8 cellular contexts compared by ENCODE assay signal in genomic region chr5:177497297-177498012, GRCh38.
DNase-seq lines count a peak whose midpoint lies in the region; ATAC-seq, FAIRE-seq and TF ChIP-seq lines count a peak whose summit lies in the region.

Gene PDLIM7 (minus strand): TSS chr5:177497604. CDS start chr5:177496512, 1,092 bp downstream.

- no peaks in the 10 kb centered on the region for H3F3A ChIP-seq in Loucy (ENCODE audit: low read depth)

- H3K36me3 ChIP-seq in Loucy (ENCODE audit: insufficient read depth, low read length): no peaks in the 10 kb centered on the region

- no peaks in the 10 kb centered on the region for H3K27me3 ChIP-seq in Loucy (ENCODE audit: insufficient read depth, low read length, poor library complexity, severe bottlenecking)

- H4K20me1 ChIP-seq in Loucy (ENCODE audit: insufficient read depth, low read length, poor library complexity, severe bottlenecking): peaks cover 9% of the 10 kb centered on the region

- no peaks in the 10 kb centered on the region for H3K9me3 ChIP-seq in Loucy (ENCODE audit: insufficient read depth, low read depth, low read length)

- H3K4me3 ChIP-seq in Loucy (ENCODE audit: low read length, poor library complexity, severe bottlenecking): peak within 1 kb of the TSS; percentile 82
- H3K4me3 ChIP-seq in fibroblast of pulmonary artery (replicated peaks; ENCODE audit: low read depth, low read length): peak within 1 kb of the TSS; percentile 83

- ATAC-seq in stimulated activated naive CD8-positive, alpha-beta T cell treated with anti-CD3 and anti-CD28 coated beads, Interleukin-15, amount 100 ng/mL, for 72 hours: peak; percentile 84

- peaks cover 5% of the 10 kb centered on the region for H3K4me1 ChIP-seq in Loucy (ENCODE audit: insufficient read depth, low read length, poor library complexity, severe bottlenecking)

- H3K9ac ChIP-seq in Loucy (ENCODE audit: low read depth, low read length, poor library complexity, severe bottlenecking): peak within 1 kb of the TSS; percentile 92

- TF ChIP-seq POLR2A in H54 (IDR thresholded peaks at IDR 0.05; ENCODE audit: low read depth, low read length): peak; percentile 95
- peak; percentile 92 for TF ChIP-seq POLR2A in Raji (IDR thresholded peaks at IDR 0.05; ENCODE audit: insufficient read depth, low read depth, low read length)

- H3K36me3 Mint-ChIP-seq in nephron progenitor cell (ENCODE audit: low read depth): peaks cover 8% of the 10 kb centered on the region

- H3K27me3 Mint-ChIP-seq in nephron progenitor cell (ENCODE audit: low read depth, poor library complexity): peaks cover 16% of the 10 kb centered on the region
- peaks cover 22% of the 10 kb centered on the region for H3K27me3 Mint-ChIP-seq in stimulated activated naive CD8-positive, alpha-beta T cell treated with anti-CD3 and anti-CD28 coated beads, Interleukin-15, amount 100 ng/mL, for 72 hours

- no peak for FAIRE-seq in H54 (lab: Jason Lieb, UNC)

- peaks cover 36% of the 10 kb centered on the region; the same call in 1 of the 2 replicates for H3K79me2 ChIP-seq in Loucy (ENCODE audit: insufficient read depth, low read length)

- H3K27ac Mint-ChIP-seq in nephron progenitor cell: peak within 1 kb of the TSS; percentile 93
- peak within 1 kb of the TSS; percentile 61 to 76 for H3K27ac Mint-ChIP-seq in stimulated activated naive CD8-positive, alpha-beta T cell treated with anti-CD3 and anti-CD28 coated beads, Interleukin-15, amount 100 ng/mL, for 72 hours

- 0 out of 2 replicates have a peak within 1 kb of the TSS, but pooled peaks have one; percentile 27 for H2AFZ ChIP-seq in Loucy (ENCODE audit: low read length)

- TF ChIP-seq CTCF in Loucy (conservative IDR thresholded peaks at IDR 0.05; ENCODE audit: low read length) (no peak), fibroblast of pulmonary artery (IDR thresholded peaks at IDR 0.05; ENCODE audit: low read length, missing control alignments) (peak; percentile 3), nephron progenitor cell (IDR thresholded peaks at IDR 0.05) (no peak)

- H3K9me3 Mint-ChIP-seq in nephron progenitor cell: no peaks in the 10 kb centered on the region
- H3K9me3 Mint-ChIP-seq in stimulated activated naive CD8-positive, alpha-beta T cell treated with anti-CD3 and anti-CD28 coated beads, Interleukin-15, amount 100 ng/mL, for 72 hours: no peaks in the 10 kb centered on the region

- H3K9me2 ChIP-seq in Loucy (replicated peaks; ENCODE audit: low read depth, low read length): no peaks in the 10 kb centered on the region

- peaks cover 77% of the 10 kb centered on the region for H3K4me1 Mint-ChIP-seq in nephron progenitor cell
- peaks cover 60% of the 10 kb centered on the region for H3K4me1 Mint-ChIP-seq in stimulated activated naive CD8-positive, alpha-beta T cell treated with anti-CD3 and anti-CD28 coated beads, Interleukin-15, amount 100 ng/mL, for 72 hours

- DNase-seq in ELF-1 (ENCODE audit: low read depth, low spot score) (peak; percentile 100), H54 (ENCODE audit: insufficient read length, low spot score) (peak; percentile 96), fibroblast of pulmonary artery (ENCODE audit: low read depth) (peak; percentile 98), nephron progenitor cell (peak; percentile 99)
- peak; percentile 93 for DNase-seq in activated T-helper 9 cell treated with anti-CD3 and anti-CD28 coated beads, Interleukin-2, amount 50 U/mL, for 16 hours (ENCODE audit: low read depth)
- DNase-seq in stimulated activated naive CD8-positive, alpha-beta T cell treated with anti-CD3 and anti-CD28 coated beads, Interleukin-15, amount 100 ng/mL, for 72 hours: peak; percentile 95 to 97

- peak within 1 kb of the TSS; percentile 93 for H3K4me2 ChIP-seq in Loucy (ENCODE audit: low read depth, low read length, poor library complexity, severe bottlenecking)

- peak within 1 kb of the TSS; percentile 89 for H3K4me3 Mint-ChIP-seq in nephron progenitor cell
- H3K4me3 Mint-ChIP-seq in stimulated activated naive CD8-positive, alpha-beta T cell treated with anti-CD3 and anti-CD28 coated beads, Interleukin-15, amount 100 ng/mL, for 72 hours: peak within 1 kb of the TSS; percentile 79 to 86

Comparison
In these comparisons a context has a peak if more than half of its experiments do, and no peak if none do; other contexts are left out.
1. Peak in every context shown above with its lines: DNase-seq, ATAC-seq and H3K4me3 ChIP-seq.